In the genomic region with DNA sequence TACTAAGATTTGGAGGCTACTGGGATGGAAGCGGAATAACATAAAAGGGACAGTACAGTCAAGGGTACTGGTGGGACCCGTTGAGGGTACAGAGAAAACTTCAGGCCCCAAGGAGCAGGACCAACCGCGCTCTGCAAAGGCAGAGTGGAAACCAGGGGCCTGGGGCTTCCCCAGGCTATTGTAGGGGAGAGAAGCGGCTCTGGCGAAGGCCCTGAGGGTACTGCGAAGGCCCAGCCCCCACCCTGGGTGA, we compare ENCODE assay signal across 7 cellular contexts. TPM values are rescaled to one million over a fixed set of nuclear protein-coding genes. Genes with fewer than 3 reads are reported as not detected.
A peak's percentile ranks its signal among the peaks of the same experiment; 100 is the strongest.
DNase-seq lines count a peak whose midpoint lies in the region; ATAC-seq and TF ChIP-seq lines count a peak whose summit lies in the region.
"Had no signal": no experiment of that assay in that cellular context is flagged by ENCODE, and none has a peak within 500 bp of the region (broad histone marks: within the 10 kb centered on the region; RNA-seq: fewer than 3 reads in every experiment).

No MANE protein-coding gene starts in this region.

- DNase-seq in NCI-H82 (lab: John Stamatoyannopoulos, UW) (peak; percentile 32), NCI-H82 treated with DMSO at 0.1 percent for 48 hours (lab: John Stamatoyannopoulos, UW; ENCODE audit: unreplicated experiment) (no peak), fibroblast of villous mesenchyme (ENCODE audit: low read depth) (no peak), stomach (no peak), KG1 (lab: John Stamatoyannopoulos, UW) (no peak)

- no peaks in the 10 kb centered on the region for H3K27me3 ChIP-seq in stomach

- no peak for ATAC-seq in HG03469 (IDR thresholded peaks at IDR 0.05; ENCODE audit: unreplicated experiment)

- peaks cover 14 to 40% (median 27%) of the 10 kb centered on the region in 4 donors for H3K36me3 ChIP-seq in stomach

- H3K9me3 ChIP-seq in stomach = no peaks in the 10 kb centered on the region

- peak overlapping the region; percentile 92 to 97 (median 95) for H3K27ac ChIP-seq in stomach
- H3K27ac ChIP-seq: 22Rv1 had no signal

- intact Hi-C loops in stomach (cut with DNase I; ENCODE audit: low total_unique reads) = no loop called here

- no peak for TF ChIP-seq EP300 in stomach (IDR thresholded peaks at IDR 0.05)

- TF ChIP-seq POLR2A in stomach (IDR thresholded peaks at IDR 0.05) = no peak

- H3K4me3 ChIP-seq in fibroblast of villous mesenchyme (ENCODE audit: low read depth, low read length) (peak overlapping the region; percentile 92), stomach (peak overlapping the region; percentile 65 to 75 (median 70))

- no peak for TF ChIP-seq CTCF in fibroblast of villous mesenchyme (IDR thresholded peaks at IDR 0.05; ENCODE audit: insufficient read depth, low read depth, low read length)
- no peak for TF ChIP-seq CTCF in stomach (IDR thresholded peaks at IDR 0.05)

- peaks cover 6 to 76% (median 57%) of the 10 kb centered on the region in 4 donors for H3K4me1 ChIP-seq in stomach

- 55 to 83% (median 64%) methylated on average over 5 to 7 of the region's 7 CpGs for WGBS in stomach, 5 donors

RNA-seq across cellular contexts. Expression of gene TPM2, which starts 0.4 kb away (rescaled TPM):
- total RNA-seq in fibroblast of villous mesenchyme (1,636 and 1,893 TPM in 2 replicates), stomach (1,000 to 10,000 TPM in 3 of 5 donors, 100 to 1,000 TPM in 2; 537 to 3,642 (median 1,228) TPM)
- polyA plus RNA-seq in stomach = 1,000 to 10,000 TPM in 1 of 3 donors, 100 to 1,000 TPM in 2; 460 to 2,257 (median 672) TPM

RNA-seq across cellular contexts. Expression of gene CA9, which starts 15.5 kb away (rescaled TPM):
- under 0.01 TPM in 1 of 2 replicates, not detected in the other for total RNA-seq in fibroblast of villous mesenchyme
- total RNA-seq in stomach = 100 to 1,000 TPM in 3 of 5 donors, 10 to 100 TPM in 1, 1 to 10 TPM in 1; 1.2 to 670 (median 161) TPM
- polyA plus RNA-seq in stomach = 100 to 1,000 TPM; 115 to 653 (median 541) TPM

RNA-seq across cellular contexts. Expression of gene ARHGEF39, which starts 24.3 kb away (rescaled TPM):
- total RNA-seq in fibroblast of villous mesenchyme (0.97 and 3.0 TPM in 2 replicates), stomach (10 to 100 TPM in 3 of 5 donors, 1 to 10 TPM in 2; 1.8 to 58.3 (median 11.6) TPM)
- 1 to 10 TPM; 2.8 to 4.3 (median 3.2) TPM for polyA plus RNA-seq in stomach

RNA-seq across cellular contexts. Expression of gene CCDC107, which starts 31.2 kb away (rescaled TPM):
- total RNA-seq in fibroblast of villous mesenchyme (18.1 and 18.7 TPM in 2 replicates), stomach (100 to 1,000 TPM in 1 of 5 donors, 10 to 100 TPM in 4; 15.6 to 104 (median 28.1) TPM)
- 10 to 100 TPM; 58.8 to 86.4 (median 69.7) TPM for polyA plus RNA-seq in stomach

RNA-seq across cellular contexts. Expression of gene RMRP, which starts 31.5 kb away (rescaled TPM):
- total RNA-seq in fibroblast of villous mesenchyme (103,191 and 163,599 TPM in 2 replicates), stomach (over 10,000 TPM in 4 of 5 donors, 1,000 to 10,000 TPM in 1; 1,379 to 137,340 (median 23,544) TPM)
- polyA plus RNA-seq in stomach = 10 to 100 TPM in 1 of 3 donors, not detected in 2; 64.3 TPM
